In genomic region chr18:55406374-55407045, GRCh38 we compare ENCODE assay signal across 10 cellular contexts.
DNase-seq lines count a peak whose midpoint lies in the region; ATAC-seq and TF ChIP-seq lines count a peak whose summit lies in the region.
"Had no signal": no experiment of that assay in that cellular context is flagged by ENCODE, and none has a peak within 500 bp of the region (broad histone marks: within the 10 kb centered on the region; RNA-seq: fewer than 3 reads in every experiment).

No MANE protein-coding gene starts in this region.

- H2BK12ac ChIP-seq in mesenchymal stem cell (ENCODE audit: low read length in 2 of 2): no peak overlapping the region

- peak overlapping the region; percentile 91 for H2AK5ac ChIP-seq in mesenchymal stem cell (ENCODE audit: low read length, severe bottlenecking)

- 96% methylated on average over 16 of the region's 18 CpGs for WGBS in mesenchymal stem cell

- no peak for ATAC-seq in HG02798 (IDR thresholded peaks at IDR 0.05; ENCODE audit: poor library complexity, unreplicated experiment)
- ATAC-seq: natural killer cell had no signal

- in situ Hi-C loops in GM13977 (cut with MboI; ENCODE audit: low pct_unique_long_range_greater_than_20kb, low sequenced_read_pairs, unreplicated experiment): no loop called here

- H3K18ac ChIP-seq in mesenchymal stem cell (ENCODE audit: low read depth in 1 of 2, low read length in 2 of 2): no peak overlapping the region

- H3K27me3 ChIP-seq in ACC112 (ENCODE audit: insufficient read depth, low read length) (no peaks in the 10 kb centered on the region), mesenchymal stem cell (ENCODE audit: control insufficient read depth in 1 of 2, insufficient read depth in 1 of 2, low read length in 2 of 2) (no peaks in the 10 kb centered on the region)
- H3K27me3 ChIP-seq: BLaER1 treated with 17β-estradiol and CSF1 and Interleukin-3, amounts not matched to agents 10 nM and 100 nM had no signal

- H3K27ac ChIP-seq in ACC112 (ENCODE audit: low read depth, low read length) (peak overlapping the region; percentile 55), angular gyrus (ENCODE audit: low read depth, low read length) (peak overlapping the region; percentile 98), mesenchymal stem cell (ENCODE audit: low read length, poor library complexity, severe bottlenecking) (no peak overlapping the region)
- H3K27ac ChIP-seq: BLaER1 treated with 17β-estradiol and CSF1 and Interleukin-3, amounts not matched to agents 10 nM and 100 nM had no signal

- H2AFZ ChIP-seq in ACC112 (ENCODE audit: low read length, unreplicated experiment) (no peak overlapping the region), mesenchymal stem cell (ENCODE audit: low read depth, low read length) (no peak overlapping the region)

- H3K4me1 ChIP-seq in ACC112 (ENCODE audit: control insufficient read depth, insufficient read depth, low read length, unreplicated experiment): peaks cover 28% of the 10 kb centered on the region
- H3K4me1 ChIP-seq in mesenchymal stem cell (ENCODE audit: control insufficient read depth, insufficient read depth, low read depth, low read length): no peaks in the 10 kb centered on the region

- H3K23ac ChIP-seq in mesenchymal stem cell (ENCODE audit: low read length in 2 of 2): no peak overlapping the region

- DNase-seq in NCI-H1417 treated with DMSO at 0.1 percent for 48 hours (lab: John Stamatoyannopoulos, UW): peak; percentile 97
- DNase-seq in mesenchymal stem cell: no peak
- DNase-seq in GM13977 (ENCODE audit: low spot score): no peak
- no peak for DNase-seq in activated gamma-delta T cell (lab: John Stamatoyannopoulos, UW)
- no peak for DNase-seq in HuH-7.5 (ENCODE audit: low spot score)
- DNase-seq: natural killer cell had no signal

- H3K79me2 ChIP-seq in ACC112 (ENCODE audit: control insufficient read depth, insufficient read depth, low read length, unreplicated experiment): peaks cover 47% of the 10 kb centered on the region

- no peak overlapping the region for H3K4me2 ChIP-seq in mesenchymal stem cell (ENCODE audit: low read length, poor library complexity, severe bottlenecking)

- H3K14ac ChIP-seq in mesenchymal stem cell (ENCODE audit: low read length in 2 of 2): no peak overlapping the region

- H3K4ac ChIP-seq in mesenchymal stem cell (ENCODE audit: low read depth in 1 of 2, low read length in 2 of 2): peak overlapping the region in 1 of 2 experiments; percentile 41

- no peak overlapping the region for H2BK5ac ChIP-seq in mesenchymal stem cell (ENCODE audit: low read depth, low read length, poor library complexity, severe bottlenecking)

- peaks cover 9% of the 10 kb centered on the region for H3K79me1 ChIP-seq in mesenchymal stem cell (replicated peaks; ENCODE audit: low read length, poor library complexity, severe bottlenecking)

- no peak for TF ChIP-seq CTCF in GM13977 (IDR thresholded peaks at IDR 0.05; ENCODE audit: extremely low read depth, insufficient read depth, missing control alignments)

- no peak overlapping the region for H4K8ac ChIP-seq in mesenchymal stem cell (ENCODE audit: low read length)

- peak overlapping the region; percentile 81 for H3K9ac ChIP-seq in mesenchymal stem cell (ENCODE audit: low read length)
- H3K9ac ChIP-seq: BLaER1 treated with 17β-estradiol and CSF1 and Interleukin-3, amounts not matched to agents 10 nM and 100 nM had no signal

- H3K4me3 ChIP-seq in ACC112 (ENCODE audit: low read depth, low read length): no peak overlapping the region
- H3K4me3 ChIP-seq in mesenchymal stem cell (ENCODE audit: insufficient read depth in 1 of 2, low read depth in 1 of 2, low read length in 2 of 2): no peak overlapping the region
- H3K4me3 ChIP-seq: BLaER1 treated with 17β-estradiol and CSF1 and Interleukin-3, amounts not matched to agents 10 nM and 100 nM had no signal

- no peaks in the 10 kb centered on the region for H3K36me3 ChIP-seq in ACC112 (ENCODE audit: insufficient read depth, low read length)
- H3K36me3 ChIP-seq in mesenchymal stem cell (ENCODE audit: control insufficient read depth in 1 of 2, insufficient read depth in 2 of 2, low read depth in 1 of 2, low read length in 2 of 2): no peaks in the 10 kb centered on the region

- peak overlapping the region; percentile 61 for H2BK120ac ChIP-seq in mesenchymal stem cell (ENCODE audit: low read depth, low read length)

- H3K9me3 ChIP-seq in mesenchymal stem cell (ENCODE audit: control insufficient read depth, low read length): no peaks in the 10 kb centered on the region
- H3K9me3 ChIP-seq: BLaER1 treated with 17β-estradiol and CSF1 and Interleukin-3, amounts not matched to agents 10 nM and 100 nM had no signal

- no peak overlapping the region for H4K91ac ChIP-seq in mesenchymal stem cell (ENCODE audit: low read length)

- H2BK15ac ChIP-seq in mesenchymal stem cell (ENCODE audit: low read depth, poor library complexity, severe bottlenecking): no peak overlapping the region
